In genomic region chr3:14303336-14304100, GRCh38 we compare ENCODE assay signal across 1 cellular context.
TF ChIP-seq lines count a peak whose summit lies in the region.

No MANE protein-coding gene starts in this region.

TF ChIP-seq in H1, 55 proteins besides CTCF, POLR2A, EP300 and RAD21:
- TF ChIP-seq PHF8 (conservative IDR thresholded peaks at IDR 0.05; ENCODE audit: low read depth, low read length) = no peak
- no peak for TF ChIP-seq YY1 (IDR thresholded peaks at IDR 0.05; ENCODE audit: low read depth, low read length)
- no peak for TF ChIP-seq GABPA (IDR thresholded peaks at IDR 0.05; ENCODE audit: borderline replicate concordance, insufficient read depth, low read length)
- TF ChIP-seq CHD7 (IDR thresholded peaks at IDR 0.05; ENCODE audit: insufficient replicate concordance, low read length) = no peak
- TF ChIP-seq MAX (IDR thresholded peaks at IDR 0.05) = no peak
- no peak for TF ChIP-seq KDM5A (IDR thresholded peaks at IDR 0.05; ENCODE audit: low read length)
- TF ChIP-seq CBX8 (IDR thresholded peaks at IDR 0.05; ENCODE audit: borderline replicate concordance, low read depth, low read length) = no peak
- TF ChIP-seq ATF2 (IDR thresholded peaks at IDR 0.05; ENCODE audit: low read length) = no peak
- TF ChIP-seq CHD2 (IDR thresholded peaks at IDR 0.05; ENCODE audit: low read length) = no peak
